In the genomic region with DNA sequence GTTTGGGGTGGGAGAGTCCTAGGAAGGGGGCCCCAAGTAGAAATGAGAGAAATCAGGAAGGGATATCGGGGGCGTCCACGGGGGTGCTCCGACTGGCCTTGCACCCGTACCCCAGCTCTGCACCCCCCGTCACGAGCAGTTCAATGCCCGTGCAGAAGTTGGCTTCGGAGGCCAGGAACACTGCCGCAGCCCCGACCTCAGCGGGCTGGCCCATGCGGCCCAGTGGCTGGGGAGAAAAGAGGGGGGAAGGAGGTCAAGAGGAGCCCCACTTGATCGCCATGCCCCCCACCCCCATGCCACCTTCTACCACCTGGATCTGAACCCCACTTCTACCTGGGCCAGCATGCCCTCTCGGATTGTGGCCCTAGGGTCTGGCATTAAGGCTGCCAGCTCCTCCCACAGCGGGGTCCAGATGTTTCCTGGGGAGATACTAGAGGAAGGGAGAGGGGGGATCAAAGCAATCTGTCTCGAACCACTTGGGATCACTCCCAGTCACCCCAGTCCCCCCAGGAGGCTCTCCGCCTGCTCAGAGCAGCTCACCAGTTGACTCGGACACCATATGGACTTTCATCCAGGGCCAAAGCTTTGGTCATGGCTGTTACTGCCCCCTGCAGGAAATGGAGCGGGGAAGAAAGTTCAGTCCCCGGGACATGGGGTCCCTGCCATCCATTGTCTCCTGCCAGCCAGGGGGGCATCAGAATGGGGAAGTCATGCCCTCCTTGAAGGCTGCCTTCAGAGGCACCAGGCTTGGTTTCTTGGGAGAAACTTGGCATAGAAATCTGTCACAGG, we compare ENCODE assay signal across 12 cellular contexts. TPM values are rescaled to one million over a fixed set of nuclear protein-coding genes. Genes with fewer than 3 reads are reported as not detected.
DNase-seq lines count a peak whose midpoint lies in the region; ATAC-seq and TF ChIP-seq lines count a peak whose summit lies in the region.
"Had no signal": no experiment of that assay in that cellular context is flagged by ENCODE, and none has a peak within 500 bp of the region (broad histone marks: within the 10 kb centered on the region; RNA-seq: fewer than 3 reads in every experiment).

No MANE protein-coding gene starts in this region.

- TF ChIP-seq POLR2A in ovary (IDR thresholded peaks at IDR 0.05), result no peak

- no peaks in the 10 kb centered on the region for H3K36me3 ChIP-seq in CD4-positive, CD25-positive, alpha-beta regulatory T cell (ENCODE audit: control insufficient read depth, insufficient read depth, low read length)
- H3K36me3 ChIP-seq in KMS-11 (ENCODE audit: insufficient read depth) (no peaks in the 10 kb centered on the region), ovary (no peaks in the 10 kb centered on the region), smooth muscle cell (ENCODE audit: low read depth) (no peaks in the 10 kb centered on the region)

- intact Hi-C loops in ovary (cut with DNase I), result no loop called here

- peak overlapping the region; percentile 65 to 91 (median 82) for H3K4me3 Mint-ChIP-seq in CD4-positive, CD25-positive, alpha-beta regulatory T cell
- peak overlapping the region; percentile 81 to 89 for H3K4me3 Mint-ChIP-seq in effector memory CD8-positive, alpha-beta T cell
- H3K4me3 Mint-ChIP-seq in activated T-cell treated with anti-CD3 and anti-CD28 coated beads, Interleukin-2, amount 50 U/mL, for 4 hours, result no peak overlapping the region

- no peaks in the 10 kb centered on the region for H3K27me3 Mint-ChIP-seq in CD4-positive, CD25-positive, alpha-beta regulatory T cell
- no peaks in the 10 kb centered on the region for H3K27me3 Mint-ChIP-seq in effector memory CD8-positive, alpha-beta T cell
- no peaks in the 10 kb centered on the region for H3K27me3 Mint-ChIP-seq in activated T-cell treated with anti-CD3 and anti-CD28 coated beads, Interleukin-2, amount 50 U/mL, for 4 hours (ENCODE audit: low read depth)
- H3K27me3 Mint-ChIP-seq: IgD-negative memory B cell had no signal

- H3K9ac ChIP-seq in KMS-11 (no peak overlapping the region), smooth muscle cell (ENCODE audit: low read depth) (no peak overlapping the region)

- no peaks in the 10 kb centered on the region for H3K36me3 Mint-ChIP-seq in CD4-positive, CD25-positive, alpha-beta regulatory T cell
- peaks cover 13% of the 10 kb centered on the region for H3K36me3 Mint-ChIP-seq in effector memory CD8-positive, alpha-beta T cell (ENCODE audit: insufficient read depth)
- no peaks in the 10 kb centered on the region for H3K36me3 Mint-ChIP-seq in activated T-cell treated with anti-CD3 and anti-CD28 coated beads, Interleukin-2, amount 50 U/mL, for 4 hours (ENCODE audit: insufficient read depth)

- TF ChIP-seq EP300 in ovary (IDR thresholded peaks at IDR 0.05), result no peak

- DNase-seq in CD4-positive, CD25-positive, alpha-beta regulatory T cell, result no peak
- no peak for DNase-seq in effector memory CD8-positive, alpha-beta T cell
- DNase-seq in ovary (peak in 4 of 5 donors; percentile 44 to 55 (median 50)), smooth muscle cell (lab: John Stamatoyannopoulos, UW; ENCODE audit: unreplicated experiment) (no peak), hepatic stellate cell (ENCODE audit: low spot score) (no peak)
- no peak for DNase-seq in activated T-cell treated with anti-CD3 and anti-CD28 coated beads, Interleukin-2, amount 50 U/mL, for 4 hours
- DNase-seq: activated T-cell treated with anti-CD3 and anti-CD28 coated beads for 4 hours had no signal

- no peak overlapping the region for H3K4me3 ChIP-seq in CD4-positive, CD25-positive, alpha-beta regulatory T cell (ENCODE audit: low read depth, low read length)
- H3K4me3 ChIP-seq in KMS-11 (IDR thresholded peaks at IDR 0.05; ENCODE audit: insufficient read depth, low read depth, low read length) (no peak overlapping the region), ovary (no peak overlapping the region), smooth muscle cell (no peak overlapping the region)

- peaks cover 21% of the 10 kb centered on the region for H3K79me2 ChIP-seq in KMS-11 (ENCODE audit: insufficient read depth, low read depth)
- no peaks in the 10 kb centered on the region for H3K79me2 ChIP-seq in smooth muscle cell (ENCODE audit: low read depth)

- no peak overlapping the region for H3K4me2 ChIP-seq in KMS-11
- H3K4me2 ChIP-seq in smooth muscle cell, result no peak overlapping the region

- H3K4me1 ChIP-seq in CD4-positive, CD25-positive, alpha-beta regulatory T cell (ENCODE audit: control insufficient read depth, insufficient read depth, low read length, poor library complexity, severe bottlenecking), result peaks cover 29% of the 10 kb centered on the region
- peaks cover 83% of the 10 kb centered on the region for H3K4me1 ChIP-seq in KMS-11 (ENCODE audit: low read depth, poor library complexity, severe bottlenecking)
- peaks cover 11% of the 10 kb centered on the region for H3K4me1 ChIP-seq in ovary (ENCODE audit: insufficient read depth)
- peaks cover 8% of the 10 kb centered on the region for H3K4me1 ChIP-seq in smooth muscle cell (ENCODE audit: low read depth)

- H2AFZ ChIP-seq in KMS-11 (ENCODE audit: low read depth) (no peak overlapping the region), smooth muscle cell (ENCODE audit: low read depth) (no peak overlapping the region)

- peaks cover 0 to 35% (median 19%) of the 10 kb centered on the region in 4 donors for H3K4me1 Mint-ChIP-seq in CD4-positive, CD25-positive, alpha-beta regulatory T cell
- H3K4me1 Mint-ChIP-seq in effector memory CD8-positive, alpha-beta T cell (ENCODE audit: low read depth in 2 of 2), result peaks cover 18 to 20% of the 10 kb centered on the region in 2 donors
- H3K4me1 Mint-ChIP-seq in activated T-cell treated with anti-CD3 and anti-CD28 coated beads, Interleukin-2, amount 50 U/mL, for 4 hours (ENCODE audit: low read depth), result peaks cover 23% of the 10 kb centered on the region

- H4K20me1 ChIP-seq in KMS-11 (ENCODE audit: insufficient read depth), result no peaks in the 10 kb centered on the region
- no peaks in the 10 kb centered on the region for H4K20me1 ChIP-seq in smooth muscle cell (ENCODE audit: low read depth)

- peaks cover 0 to 1% (median 0%) of the 10 kb centered on the region in 7 donors for H3K9me3 Mint-ChIP-seq in CD4-positive, CD25-positive, alpha-beta regulatory T cell
- H3K9me3 Mint-ChIP-seq in effector memory CD8-positive, alpha-beta T cell, result no peaks in the 10 kb centered on the region
- no peaks in the 10 kb centered on the region for H3K9me3 Mint-ChIP-seq in activated T-cell treated with anti-CD3 and anti-CD28 coated beads, Interleukin-2, amount 50 U/mL, for 4 hours
- H3K9me3 Mint-ChIP-seq: IgD-negative memory B cell had no signal

- H3F3A ChIP-seq in smooth muscle cell (ENCODE audit: low read depth), result peaks cover 5% of the 10 kb centered on the region

- no peak overlapping the region for H3K27ac ChIP-seq in CD4-positive, CD25-positive, alpha-beta regulatory T cell (ENCODE audit: insufficient read depth, low read length, poor library complexity, severe bottlenecking)
- H3K27ac ChIP-seq in KMS-11, result peak overlapping the region; percentile 73; the same call in 1 of the 2 replicates
- H3K27ac ChIP-seq in ovary, result peak overlapping the region; percentile 89 to 90
- no peak overlapping the region for H3K27ac ChIP-seq in smooth muscle cell (ENCODE audit: low read depth)
- H3K27ac ChIP-seq: epithelial cell of prostate had no signal

- no peak overlapping the region for H3K27ac Mint-ChIP-seq in CD4-positive, CD25-positive, alpha-beta regulatory T cell
- no peak overlapping the region for H3K27ac Mint-ChIP-seq in effector memory CD8-positive, alpha-beta T cell

- 88 to 91% (median 89%) methylated on average over 21 of the region's 21 CpGs for WGBS in ovary, 3 donors
- 93% methylated on average over 21 of the region's 21 CpGs for WGBS in smooth muscle cell (ENCODE audit: low lambda C conversion rate)

- TF ChIP-seq CTCF in KMS-11 (conservative IDR thresholded peaks at IDR 0.05; ENCODE audit: low read depth, low read length), result no peak; the same call in 1 of the 2 replicates
- no peak for TF ChIP-seq CTCF in ovary (IDR thresholded peaks at IDR 0.05)
- TF ChIP-seq CTCF in smooth muscle cell (IDR thresholded peaks at IDR 0.05; ENCODE audit: borderline replicate concordance, insufficient read depth, poor library complexity, severe bottlenecking), result no peak

- ATAC-seq in CD4-positive, CD25-positive, alpha-beta regulatory T cell (ENCODE audit: low read depth in 2 of 2), result no peak
- ATAC-seq in effector memory CD8-positive, alpha-beta T cell (replicated peaks), result no peak
- ATAC-seq in activated T-cell treated with anti-CD3 and anti-CD28 coated beads, Interleukin-2, amount 50 U/mL, for 4 hours, result no peak
- ATAC-seq in HG03520 (IDR thresholded peaks at IDR 0.05; ENCODE audit: unreplicated experiment), result no peak

- no peaks in the 10 kb centered on the region for H3K27me3 ChIP-seq in CD4-positive, CD25-positive, alpha-beta regulatory T cell (ENCODE audit: control insufficient read depth, insufficient read depth, low read length)
- H3K27me3 ChIP-seq in KMS-11 (ENCODE audit: insufficient read depth, low read depth) (no peaks in the 10 kb centered on the region), ovary (no peaks in the 10 kb centered on the region), smooth muscle cell (ENCODE audit: low read depth) (no peaks in the 10 kb centered on the region)

- H3K9me3 ChIP-seq in CD4-positive, CD25-positive, alpha-beta regulatory T cell (ENCODE audit: control insufficient read depth in 2 of 2, low read length in 2 of 2), result no peaks in the 10 kb centered on the region
- H3K9me3 ChIP-seq in ovary (no peaks in the 10 kb centered on the region), smooth muscle cell (replicated peaks; ENCODE audit: low read depth) (no peaks in the 10 kb centered on the region)

RNA-seq across cellular contexts. Expression of a gene that starts 2.5 kb away (rescaled TPM):
- 16.4 TPM for total RNA-seq in CD4-positive, CD25-positive, alpha-beta regulatory T cell
- 10 to 100 TPM; 19.5 to 23.0 (median 21.2) TPM for polyA plus RNA-seq in CD4-positive, CD25-positive, alpha-beta regulatory T cell
- 10 to 100 TPM; 29.1 to 73.6 (median 55.5) TPM for total RNA-seq in ovary
- 10 to 100 TPM in 1 of 2 donors, 1 to 10 TPM in 1; 7.8 to 70.5 TPM for polyA plus RNA-seq in ovary
- 10 to 100 TPM; 73.0 to 81.7 (median 78.2) TPM for total RNA-seq in activated T-cell treated with anti-CD3 and anti-CD28 coated beads, Interleukin-2, amount 50 U/mL, for 4 hours
- total RNA-seq in smooth muscle cell, result 11.8 and 24.9 TPM in 2 replicates
- polyA plus RNA-seq in smooth muscle cell, result 30.9 and 45.4 TPM in 2 replicates

RNA-seq across cellular contexts. Expression of a gene that starts 23.0 kb away (rescaled TPM):
- total RNA-seq in CD4-positive, CD25-positive, alpha-beta regulatory T cell, result 0.49 TPM
- polyA plus RNA-seq in CD4-positive, CD25-positive, alpha-beta regulatory T cell, result 1 to 10 TPM in 1 of 4 donors, under 1 TPM in 3; 0.29 to 2.0 (median 0.61) TPM
- total RNA-seq in ovary (10 to 100 TPM; 22.9 to 82.8 (median 46.1) TPM), smooth muscle cell (14.8 and 19.3 TPM in 2 replicates)
- polyA plus RNA-seq in ovary (10 to 100 TPM; 10.6 to 78.7 TPM), smooth muscle cell (16.4 and 16.9 TPM in 2 replicates)
- total RNA-seq in activated T-cell treated with anti-CD3 and anti-CD28 coated beads, Interleukin-2, amount 50 U/mL, for 4 hours, result under 1 TPM; 0.37 to 0.65 (median 0.61) TPM

RNA-seq across cellular contexts. Expression of a gene that starts 55.1 kb away (rescaled TPM):
- total RNA-seq in CD4-positive, CD25-positive, alpha-beta regulatory T cell, result 2.8 TPM
- polyA plus RNA-seq in CD4-positive, CD25-positive, alpha-beta regulatory T cell, result 1 to 10 TPM in 3 of 4 donors, under 1 TPM in 1; 0.84 to 4.6 (median 1.7) TPM
- total RNA-seq in ovary, result 10 to 100 TPM; 18.3 to 96.5 (median 52.7) TPM
- polyA plus RNA-seq in ovary, result 10 to 100 TPM; 18.8 to 50.9 TPM
- 1 to 10 TPM; 4.1 to 4.6 (median 4.6) TPM for total RNA-seq in activated T-cell treated with anti-CD3 and anti-CD28 coated beads, Interleukin-2, amount 50 U/mL, for 4 hours
- total RNA-seq in smooth muscle cell, result 2.6 and 4.4 TPM in 2 replicates
- 32.6 and 39.2 TPM in 2 replicates for polyA plus RNA-seq in smooth muscle cell
- polyA plus RNA-seq: neural cell had no signal

RNA-seq across cellular contexts. Expression of a gene that starts 58.0 kb away (rescaled TPM):
- not detected for total RNA-seq in CD4-positive, CD25-positive, alpha-beta regulatory T cell
- not detected for polyA plus RNA-seq in CD4-positive, CD25-positive, alpha-beta regulatory T cell
- total RNA-seq in ovary, result not detected
- not detected for polyA plus RNA-seq in ovary
- total RNA-seq in activated T-cell treated with anti-CD3 and anti-CD28 coated beads, Interleukin-2, amount 50 U/mL, for 4 hours, result not detected
- total RNA-seq in smooth muscle cell, result not detected in 2 replicates
- polyA plus RNA-seq in smooth muscle cell, result not detected in 2 replicates
- polyA plus RNA-seq: IgD-negative memory B cell, neural cell had no signal

RNA-seq across cellular contexts. Expression of a gene that starts 58.9 kb away (rescaled TPM):
- 840 TPM for total RNA-seq in CD4-positive, CD25-positive, alpha-beta regulatory T cell
- 10 to 100 TPM; 39.1 to 65.6 (median 52.4) TPM for polyA plus RNA-seq in CD4-positive, CD25-positive, alpha-beta regulatory T cell
- total RNA-seq in ovary (100 to 1,000 TPM in 1 of 7 donors, 10 to 100 TPM in 6; 22.8 to 156 (median 40.1) TPM), smooth muscle cell (88.5 and 99.3 TPM in 2 replicates)
- polyA plus RNA-seq in ovary (10 to 100 TPM; 63.2 to 66.2 TPM), smooth muscle cell (339 and 357 TPM in 2 replicates)
- 100 to 1,000 TPM in 2 of 3 donors, 10 to 100 TPM in 1; 76.0 to 134 (median 110) TPM for total RNA-seq in activated T-cell treated with anti-CD3 and anti-CD28 coated beads, Interleukin-2, amount 50 U/mL, for 4 hours

Comparison
In these comparisons a context has a peak if more than half of its experiments do, and no peak if none do; other contexts are left out.
1. DNase-seq: peak in ovary (4 of 5); none in CD4-positive, CD25-positive, alpha-beta regulatory T cell (0 of 3), effector memory CD8-positive, alpha-beta T cell (0 of 3), activated T-cell treated with anti-CD3 and anti-CD28 coated beads, Interleukin-2, amount 50 U/mL, for 4 hours (single experiment), smooth muscle cell (single experiment) and hepatic stellate cell (single experiment).
2. H3K27ac ChIP-seq: peak in KMS-11 (single experiment) and ovary (2 of 2); none in CD4-positive, CD25-positive, alpha-beta regulatory T cell (single experiment) and smooth muscle cell (single experiment).